10 cellular contexts compared by ENCODE assay signal in genomic region chr19:35963514-35963913, GRCh38. TPM values are rescaled to one million over a fixed set of nuclear protein-coding genes. Genes with fewer than 3 reads are reported as not detected.
DNase-seq lines count a peak whose midpoint lies in the region; ATAC-seq, FAIRE-seq and TF ChIP-seq lines count a peak whose summit lies in the region.
"Had no signal": no experiment of that assay in that cellular context is flagged by ENCODE, and none has a peak within 500 bp of the region (broad histone marks: within the 10 kb centered on the region; RNA-seq: fewer than 3 reads in every experiment).

No MANE protein-coding gene starts in this region.

- H2BK120ac ChIP-seq in H9 (ENCODE audit: low read depth, low read length, poor library complexity, severe bottlenecking) (no peak overlapping the region), H1 (replicated peaks; ENCODE audit: low read depth, low read length) (no peak overlapping the region)

- H3K79me1 ChIP-seq in H9 (ENCODE audit: insufficient read depth, low read depth, low read length, poor library complexity, severe bottlenecking) (no peaks in the 10 kb centered on the region), H1 (ENCODE audit: low read depth, low read length) (no peaks in the 10 kb centered on the region)

- no peak overlapping the region for H4K8ac ChIP-seq in H9 (replicated peaks; ENCODE audit: insufficient read length, low read depth, low read length)
- H4K8ac ChIP-seq in H1 (ENCODE audit: extremely low read depth, insufficient read depth, low read length) = no peak overlapping the region

- H3K79me2 ChIP-seq in H9 (ENCODE audit: insufficient read depth, low read length) (no peaks in the 10 kb centered on the region), H1 (ENCODE audit: control insufficient read depth in 1 of 2, insufficient read depth in 2 of 2, low read length in 2 of 2) (no peaks in the 10 kb centered on the region)

- POLR2A ChIA-PET in RWPE1 (lab: Yijun Ruan, JAX; ENCODE audit: low non-redundant PET) (no interaction called here), H1 (lab: Charles Lee; ENCODE audit: partially characterized antibody) (interaction anchor here (0.7 to 1.0 kb wide), 3 partner anchors 13 to 28 kb away, joined by 3 to 4 read pairs (median 3); no protein-coding TSS in a partner anchor)

- H3K27me3 Mint-ChIP-seq in H9 (ENCODE audit: low read depth) (peaks cover 51% of the 10 kb centered on the region), osteocyte (ENCODE audit: unreplicated experiment) (peaks cover 9% of the 10 kb centered on the region)

- H2BK5ac ChIP-seq in H9 (ENCODE audit: insufficient read length, low read length) (no peak overlapping the region), H1 (ENCODE audit: low read depth, low read length) (no peak overlapping the region)

- H3K27ac Mint-ChIP-seq in H9 (no peak overlapping the region), osteocyte (ENCODE audit: unreplicated experiment) (no peak overlapping the region)

- CTCF ChIA-PET in RWPE1 (lab: Yijun Ruan, JAX) (no interaction called here), H1 (lab: Charles Lee; ENCODE audit: partially characterized antibody) (interaction anchor here (0.7 to 6.6 kb wide), 3 partner anchors 10 to 21 kb away, joined by 3 to 47 read pairs (median 3); no protein-coding TSS in a partner anchor)

- H2BK12ac ChIP-seq in H9 (ENCODE audit: insufficient read length, low read depth, low read length) (no peak overlapping the region), H1 (ENCODE audit: low read depth, low read length) (no peak overlapping the region)

- H3K18ac ChIP-seq in H9 (ENCODE audit: insufficient read length, low read depth, low read length) = no peak overlapping the region
- no peak overlapping the region for H3K18ac ChIP-seq in H1 (ENCODE audit: extremely low read depth, low read length)

- H3K56ac ChIP-seq in H9 (ENCODE audit: insufficient read length, low read depth, low read length) = no peak overlapping the region
- no peak overlapping the region for H3K56ac ChIP-seq in H1 (replicated peaks; ENCODE audit: insufficient read length, low read depth, low read length)

- H3K9ac ChIP-seq in H9 (ENCODE audit: extremely low read depth, insufficient read length, low read length) (no peak overlapping the region), H1 (replicated peaks in 1 of 4; ENCODE audit: extremely low read depth in 1 of 4, low read depth in 3 of 4, low read length in 3 of 4) (no peak overlapping the region)

- no peaks in the 10 kb centered on the region for H3K36me3 Mint-ChIP-seq in H9 (ENCODE audit: insufficient read depth in 1 of 3, low read depth in 3 of 3)
- H3K36me3 Mint-ChIP-seq in osteocyte (ENCODE audit: unreplicated experiment) = no peaks in the 10 kb centered on the region

- H3K4ac ChIP-seq in H9 (ENCODE audit: low read depth, low read length) (no peak overlapping the region), H1 (replicated peaks; ENCODE audit: insufficient read length, low read depth, low read length) (no peak overlapping the region)

- no peak overlapping the region for H4K5ac ChIP-seq in H9 (ENCODE audit: insufficient read length, low read depth, low read length)
- H4K5ac ChIP-seq in H1 (ENCODE audit: insufficient read length, low read depth, low read length) = no peak overlapping the region

- TF ChIP-seq RAD21 in H1 (IDR thresholded peaks at IDR 0.05 in 1 of 2, conservative IDR thresholded peaks at IDR 0.05 in 1 of 2; ENCODE audit: low read depth in 2 of 2, low read length in 2 of 2) = no peak; a peak in 1 of 4 replicates

- H3K4me3 Mint-ChIP-seq in H9 (no peak overlapping the region), osteocyte (ENCODE audit: unreplicated experiment) (no peak overlapping the region)

- H3K36me3 ChIP-seq in H1 (ENCODE audit: control insufficient read depth in 2 of 4, insufficient read depth in 4 of 4, low read length in 3 of 4) = no peaks in the 10 kb centered on the region

- peaks cover under 1% of the 10 kb centered on the region for H4K20me1 ChIP-seq in H9 (ENCODE audit: control insufficient read depth, insufficient read depth, insufficient read length)
- H4K20me1 ChIP-seq in H1 (replicated peaks in 1 of 2; ENCODE audit: control insufficient read depth in 1 of 2, insufficient read depth in 2 of 2, low read length in 2 of 2) = peaks cover 0 to 9% of the 10 kb centered on the region in 2 experiments

- H3K4me1 ChIP-seq in H9 (ENCODE audit: insufficient read depth, low read length) (no peaks in the 10 kb centered on the region), H1 (replicated peaks in 1 of 4; ENCODE audit: control insufficient read depth in 3 of 4, insufficient read depth in 4 of 4, low read length in 3 of 4) (peaks cover 0 to 7% (median 3%) of the 10 kb centered on the region in 4 experiments; a peak in 4 of 7 replicates)

- no peak overlapping the region for H3K14ac ChIP-seq in H9 (ENCODE audit: insufficient read depth, low read length)
- H3K14ac ChIP-seq in H1 (ENCODE audit: insufficient read length) = no peak overlapping the region

- H3K27me3 ChIP-seq in H9 (ENCODE audit: insufficient read depth, low read length) (peaks cover 9% of the 10 kb centered on the region), H1 (replicated peaks in 1 of 4; ENCODE audit: control insufficient read depth in 3 of 4, extremely low read depth in 1 of 4, insufficient read depth in 3 of 4, low read length in 3 of 4) (peaks cover 13 to 27% (median 23%) of the 10 kb centered on the region in 4 experiments)

- peak; percentile 85 for FAIRE-seq in H1 (lab: Jason Lieb, UNC)

- H3K9me3 ChIP-seq in H9 (ENCODE audit: control insufficient read depth, low read depth, low read length) (no peaks in the 10 kb centered on the region), H1 (ENCODE audit: insufficient read depth in 2 of 2, low read depth in 1 of 2, low read length in 1 of 2) (no peaks in the 10 kb centered on the region)

- no peaks in the 10 kb centered on the region for H3K4me1 Mint-ChIP-seq in H9
- no peaks in the 10 kb centered on the region for H3K4me1 Mint-ChIP-seq in osteocyte (ENCODE audit: unreplicated experiment)

- H3T11ph ChIP-seq in H9 (ENCODE audit: low read length) = no peak overlapping the region

- WGBS in H9 (ENCODE audit: extremely low coverage, insufficient read length, low lambda C conversion rate) = no CpG with 5 or more reads among the region's 9 CpGs
- 18% methylated on average over 9 of the region's 9 CpGs; no CpG with 5 or more reads in 1 of the 2 experiments for WGBS in H1 (ENCODE audit: extremely low coverage in 1 of 2, insufficient coverage in 1 of 2, insufficient read length in 1 of 2, insufficient replicate concordance in 2 of 2, low coverage in 1 of 2, low lambda C conversion rate in 2 of 2, missing lambda C conversion rate in 1 of 2), 2 experiments

- ATAC-seq in GM18502 (IDR thresholded peaks at IDR 0.05; ENCODE audit: poor library complexity, unreplicated experiment) = no peak

- no peak for TF ChIP-seq EP300 in H1 (IDR thresholded peaks at IDR 0.05; ENCODE audit: borderline replicate concordance in 1 of 2, low read depth in 2 of 2, low read length in 2 of 2)

- no peak for TF ChIP-seq POLR2A in H1 (IDR thresholded peaks at IDR 0.05; ENCODE audit: control extremely low read depth in 1 of 2, low read depth in 2 of 2, low read length in 2 of 2)

- H3K23me2 ChIP-seq in H9 (ENCODE audit: insufficient read length, low read depth, low read length, poor library complexity, severe bottlenecking) (no peaks in the 10 kb centered on the region), H1 (ENCODE audit: low read depth, low read length) (peaks cover 3% of the 10 kb centered on the region; the same call in 1 of the 2 replicates)

- H4K91ac ChIP-seq in H9 (ENCODE audit: insufficient read length, low read depth, low read length) = no peak overlapping the region
- H4K91ac ChIP-seq in H1 (replicated peaks; ENCODE audit: insufficient read length, low read length) = no peak overlapping the region

- H2AK5ac ChIP-seq in H9 (ENCODE audit: insufficient read length, low read length) (no peak overlapping the region), H1 (ENCODE audit: low read depth, low read length) (no peak overlapping the region)

- H2BK15ac ChIP-seq in H9 (ENCODE audit: low read depth, low read length) = no peak overlapping the region
- H2BK15ac ChIP-seq in H1 (ENCODE audit: low read length) = no peak overlapping the region

- H3K23ac ChIP-seq in H9 (ENCODE audit: insufficient read length, low read depth, low read length) (no peak overlapping the region), H1 (ENCODE audit: insufficient read length) (no peak overlapping the region)

- no peaks in the 10 kb centered on the region; a peak in 1 of 5 replicates for H3K9me3 Mint-ChIP-seq in H9
- no peaks in the 10 kb centered on the region for H3K9me3 Mint-ChIP-seq in osteocyte (ENCODE audit: unreplicated experiment)

- H3K4me2 ChIP-seq in H9 (ENCODE audit: insufficient read depth, insufficient read length, low read length) (no peak overlapping the region), H1 (ENCODE audit: insufficient read depth in 1 of 2, low read depth in 2 of 2, low read length in 2 of 2) (no peak overlapping the region)

- no peak overlapping the region for H3K4me3 ChIP-seq in H1 (ENCODE audit: extremely low read depth in 1 of 4, insufficient read depth in 2 of 4, low read depth in 3 of 4, low read length in 4 of 4)

- no peak for TF ChIP-seq CTCF in H9 (conservative IDR thresholded peaks at IDR 0.05)
- no peak for TF ChIP-seq CTCF in RWPE1 (conservative IDR thresholded peaks at IDR 0.05; ENCODE audit: low read depth)
- no peak for TF ChIP-seq CTCF in H1 (IDR thresholded peaks at IDR 0.05; ENCODE audit: control extremely low read depth in 1 of 3, insufficient read depth in 1 of 3, low read depth in 1 of 3, low read length in 3 of 3)
- TF ChIP-seq CTCF in osteocyte (IDR thresholded peaks at IDR 0.05) = no peak

- DNase-seq in H9 (peak; percentile 76), RWPE1 (ENCODE audit: low spot score) (peak; percentile 26), H1 (ENCODE audit: low read depth in 1 of 2, low spot score in 2 of 2) (peak in 1 of 2 experiments; percentile 88), osteocyte (ENCODE audit: extremely low spot score, unreplicated experiment) (peak; percentile 88), NCI-H446 treated with DMSO at 0.1 percent for 48 hours (lab: John Stamatoyannopoulos, UW) (no peak), superior temporal gyrus (ENCODE audit: extremely low spot score) (no peak)
- DNase-seq in stimulated activated naive CD4-positive, alpha-beta T cell treated with Interleukin-2 at 50 U/mL for 16 hours (lab: John Stamatoyannopoulos, UW) = no peak
- DNase-seq: effector memory CD4-positive, alpha-beta T cell had no signal

- no peak overlapping the region for H2BK20ac ChIP-seq in H9 (ENCODE audit: low read depth, low read length, poor library complexity, severe bottlenecking)
- no peak overlapping the region for H2BK20ac ChIP-seq in H1 (ENCODE audit: low read length)

- H3K27ac ChIP-seq in H9 (ENCODE audit: insufficient read length, low read depth, low read length) = no peak overlapping the region
- no peak overlapping the region for H3K27ac ChIP-seq in RWPE1
- no peak overlapping the region for H3K27ac ChIP-seq in H1 (ENCODE audit: low read depth, low read length)

- H2AFZ ChIP-seq in H9 (ENCODE audit: low read length) = no peak overlapping the region
- no peak overlapping the region for H2AFZ ChIP-seq in H1 (ENCODE audit: low read length)

RNA-seq across cellular contexts. Expression of gene LRFN3, which starts 27.3 kb away (rescaled TPM):
- 18.4 and 20.5 TPM in 2 replicates for total RNA-seq in H9 (2021)
- 15.2 and 16.8 TPM in 2 replicates for total RNA-seq in H1 (2021; fragmentation: NEBNext Ultra II Directional; extraction: Animal tissue kit (Norgen Biotek cat#: 25700))
- 4.6 and 8.0 TPM in 2 replicates for polyA plus RNA-seq in H1 (2011; rRNA removed)
- polyA plus RNA-seq in H1 (2011; cell fraction: cytosol; rRNA removed) = 3.2 TPM
- polyA plus RNA-seq in H1 (2011; cell fraction: nucleus; rRNA removed) = 6.9 TPM
- polyA plus RNA-seq in H1 (2012, experiment 1 of 2) = 7.2 to 13.6 TPM (median 12.7 TPM) in 4 replicates
- polyA plus RNA-seq in H1 (2012, experiment 2 of 2) = 9.9 TPM
- 19.6 TPM for polyA plus RNA-seq in H1 (2013, experiment 1 of 2)
- polyA plus RNA-seq in H1 (2013, experiment 2 of 2) = 18.6 TPM
- polyA minus RNA-seq in H1 (2011; rRNA and poly(A)+ RNA removed) = 2.1 and 2.4 TPM in 2 replicates
- polyA minus RNA-seq in H1 (2011; cell fraction: cytosol; rRNA and poly(A)+ RNA removed) = 7.6 TPM
- 6.9 TPM for polyA minus RNA-seq in H1 (2011; cell fraction: nucleus; rRNA and poly(A)+ RNA removed)
- 24.3 and 25.0 TPM in 2 replicates for total RNA-seq in osteocyte

RNA-seq across cellular contexts. Expression of gene SDHAF1, which starts 31.5 kb away (rescaled TPM):
- 14.7 and 16.0 TPM in 2 replicates for total RNA-seq in H9 (2021)
- total RNA-seq in H1 (2021; fragmentation: NEBNext Ultra II Directional; extraction: Animal tissue kit (Norgen Biotek cat#: 25700)) = 16.0 and 16.8 TPM in 2 replicates
- 21.3 and 27.7 TPM in 2 replicates for polyA plus RNA-seq in H1 (2011; rRNA removed)
- polyA plus RNA-seq in H1 (2011; cell fraction: cytosol; rRNA removed) = 26.1 TPM
- polyA plus RNA-seq in H1 (2011; cell fraction: nucleus; rRNA removed) = 19.7 TPM
- polyA plus RNA-seq in H1 (2012, experiment 1 of 2) = 15.8 to 17.6 TPM (median 15.9 TPM) in 4 replicates
- polyA plus RNA-seq in H1 (2012, experiment 2 of 2) = 19.8 TPM
- 18.5 TPM for polyA plus RNA-seq in H1 (2013, experiment 1 of 2)
- 17.2 TPM for polyA plus RNA-seq in H1 (2013, experiment 2 of 2)
- 3.2 and 3.3 TPM in 2 replicates for polyA minus RNA-seq in H1 (2011; rRNA and poly(A)+ RNA removed)
- polyA minus RNA-seq in H1 (2011; cell fraction: cytosol; rRNA and poly(A)+ RNA removed) = 8.0 TPM
- polyA minus RNA-seq in H1 (2011; cell fraction: nucleus; rRNA and poly(A)+ RNA removed) = 9.8 TPM
- 15.4 and 15.5 TPM in 2 replicates for total RNA-seq in osteocyte

RNA-seq across cellular contexts. Expression of gene SYNE4, which starts 45.1 kb away (rescaled TPM):
- 19.2 and 20.4 TPM in 2 replicates for total RNA-seq in H9 (2021)
- 20.8 and 21.8 TPM in 2 replicates for total RNA-seq in H1 (2021; fragmentation: NEBNext Ultra II Directional; extraction: Animal tissue kit (Norgen Biotek cat#: 25700))
- polyA plus RNA-seq in H1 (2011; rRNA removed) = 22.6 and 29.1 TPM in 2 replicates
- 25.4 TPM for polyA plus RNA-seq in H1 (2011; cell fraction: cytosol; rRNA removed)
- 30.0 TPM for polyA plus RNA-seq in H1 (2011; cell fraction: nucleus; rRNA removed)
- polyA plus RNA-seq in H1 (2012, experiment 1 of 2) = 20.7 to 28.0 TPM (median 25.1 TPM) in 4 replicates
- polyA plus RNA-seq in H1 (2012, experiment 2 of 2) = 36.3 TPM
- 20.5 TPM for polyA plus RNA-seq in H1 (2013, experiment 1 of 2)
- 20.3 TPM for polyA plus RNA-seq in H1 (2013, experiment 2 of 2)
- polyA minus RNA-seq in H1 (2011; rRNA and poly(A)+ RNA removed) = 9.0 and 9.2 TPM in 2 replicates
- polyA minus RNA-seq in H1 (2011; cell fraction: cytosol; rRNA and poly(A)+ RNA removed) = 9.8 TPM
- 12.7 TPM for polyA minus RNA-seq in H1 (2011; cell fraction: nucleus; rRNA and poly(A)+ RNA removed)
- total RNA-seq in osteocyte = 0.55 TPM in 1 of 2 replicates, not detected in the other

RNA-seq across cellular contexts. Expression of gene ALKBH6, which starts 50.5 kb away (rescaled TPM):
- total RNA-seq in H9 (2021) = 28.0 and 32.5 TPM in 2 replicates
- total RNA-seq in H1 (2021; fragmentation: NEBNext Ultra II Directional; extraction: Animal tissue kit (Norgen Biotek cat#: 25700)) = 19.2 and 24.8 TPM in 2 replicates
- 33.3 and 51.2 TPM in 2 replicates for polyA plus RNA-seq in H1 (2011; rRNA removed)
- polyA plus RNA-seq in H1 (2011; cell fraction: cytosol; rRNA removed) = 40.1 TPM
- polyA plus RNA-seq in H1 (2011; cell fraction: nucleus; rRNA removed) = 73.1 TPM
- 28.3 to 46.2 TPM (median 30.6 TPM) in 4 replicates for polyA plus RNA-seq in H1 (2012, experiment 1 of 2)
- polyA plus RNA-seq in H1 (2012, experiment 2 of 2) = 32.6 TPM
- polyA plus RNA-seq in H1 (2013, experiment 1 of 2) = 33.6 TPM
- polyA plus RNA-seq in H1 (2013, experiment 2 of 2) = 32.8 TPM
- polyA minus RNA-seq in H1 (2011; rRNA and poly(A)+ RNA removed) = 8.4 and 8.6 TPM in 2 replicates
- 7.9 TPM for polyA minus RNA-seq in H1 (2011; cell fraction: cytosol; rRNA and poly(A)+ RNA removed)
- 17.7 TPM for polyA minus RNA-seq in H1 (2011; cell fraction: nucleus; rRNA and poly(A)+ RNA removed)
- 13.0 and 16.0 TPM in 2 replicates for total RNA-seq in osteocyte

RNA-seq across cellular contexts. Expression of gene TYROBP, which starts 55.4 kb away (rescaled TPM):
- total RNA-seq in H9 (2021) (not detected in 2 replicates), osteocyte (not detected in 2 replicates)
- total RNA-seq in H1 (2021; fragmentation: NEBNext Ultra II Directional; extraction: Animal tissue kit (Norgen Biotek cat#: 25700)) = not detected in 2 replicates
- 0.18 and 0.19 TPM in 2 replicates for polyA plus RNA-seq in H1 (2011; rRNA removed)
- polyA plus RNA-seq in H1 (2011; cell fraction: cytosol; rRNA removed) = 0.31 TPM
- polyA plus RNA-seq in H1 (2011; cell fraction: nucleus; rRNA removed) = not detected
- not detected in 4 replicates for polyA plus RNA-seq in H1 (2012, experiment 1 of 2)
- not detected for polyA plus RNA-seq in H1 (2012, experiment 2 of 2)
- not detected for polyA plus RNA-seq in H1 (2013, experiment 1 of 2)
- polyA plus RNA-seq in H1 (2013, experiment 2 of 2) = 0.17 TPM
- not detected in 2 replicates for polyA minus RNA-seq in H1 (2011; rRNA and poly(A)+ RNA removed)
- polyA minus RNA-seq in H1 (2011; cell fraction: cytosol; rRNA and poly(A)+ RNA removed) = not detected
- not detected for polyA minus RNA-seq in H1 (2011; cell fraction: nucleus; rRNA and poly(A)+ RNA removed)
- total RNA-seq: OCI-LY7 had no signal

Comparison
In these comparisons a context has a peak if more than half of its experiments do, and no peak if none do; other contexts are left out.
1. DNase-seq: peak in H9 (single experiment), RWPE1 (single experiment) and osteocyte (single experiment); none in NCI-H446 treated with DMSO at 0.1 percent for 48 hours (single experiment), superior temporal gyrus (single experiment) and stimulated activated naive CD4-positive, alpha-beta T cell treated with Interleukin-2 at 50 U/mL for 16 hours (single experiment).
2. RNA of gene SYNE4, which starts 45.1 kb away (total RNA-seq): 20.8 to 21.8 TPM in H1 and 19.2 to 20.4 TPM in H9; 0.55 TPM in osteocyte; every median in the first group is over 10 times any median in the second.